16 cellular contexts compared by ENCODE assay signal in genomic region chrX:153571159-153571908, GRCh38. TPM values are rescaled to one million over a fixed set of nuclear protein-coding genes. Genes with fewer than 3 reads are reported as not detected.
"Had no signal": no experiment of that assay in that cellular context is flagged by ENCODE, and none has a peak within 500 bp of the region (broad histone marks: within the 10 kb centered on the region; RNA-seq: fewer than 3 reads in every experiment).

No MANE protein-coding gene starts in this region.

- H3K36me3 Mint-ChIP-seq: brain; natural killer cell; stimulated activated effector memory CD8-positive, alpha-beta T cell treated with anti-CD3 and anti-CD28 coated beads, Interleukin-12 subunit alpha, Interleukin-12 subunit beta, amount 100 ng/mL, for 72 hours had no signal

- H3K4me1 Mint-ChIP-seq: central memory CD8-positive, alpha-beta T cell; natural killer cell; stimulated activated effector memory CD8-positive, alpha-beta T cell treated with anti-CD3 and anti-CD28 coated beads, Interleukin-12 subunit alpha, Interleukin-12 subunit beta, amount 100 ng/mL, for 72 hours had no signal

- H3K4me3 Mint-ChIP-seq: brain; central memory CD8-positive, alpha-beta T cell; natural killer cell; stimulated activated effector memory CD8-positive, alpha-beta T cell treated with anti-CD3 and anti-CD28 coated beads, Interleukin-12 subunit alpha, Interleukin-12 subunit beta, amount 100 ng/mL, for 72 hours had no signal

- H3K27me3 ChIP-seq: right lobe of liver had no signal

- H3K36me3 ChIP-seq: prostate gland, right lobe of liver had no signal

- H3K9me3 Mint-ChIP-seq: central memory CD8-positive, alpha-beta T cell; natural killer cell; stimulated activated effector memory CD8-positive, alpha-beta T cell treated with anti-CD3 and anti-CD28 coated beads, Interleukin-12 subunit alpha, Interleukin-12 subunit beta, amount 100 ng/mL, for 72 hours had no signal

- DNase-seq: activated CD4-positive, alpha-beta T cell treated with anti-CD3 and anti-CD28 coated beads, Interleukin-2, amount 50 U/mL, for 4 hours; activated CD8-positive, alpha-beta memory T cell treated with anti-CD3 and anti-CD28 coated beads, Interleukin-2, amount 50 U/mL, for 4 hours; dermis blood vessel endothelial cell; mucosa of descending colon; natural killer cell; right lobe of liver; substantia nigra; trophoblast cell had no signal

- ATAC-seq: activated CD4-positive, CD25-positive, alpha-beta regulatory T cell treated with anti-CD3 and anti-CD28 coated beads, Interleukin-2, amount 50 U/mL, for 24 hours; mucosa of descending colon; natural killer cell; right lobe of liver; stimulated activated effector memory CD8-positive, alpha-beta T cell treated with anti-CD3 and anti-CD28 coated beads, Interleukin-12 subunit alpha, Interleukin-12 subunit beta, amount 100 ng/mL, for 72 hours had no signal

- H3K27ac Mint-ChIP-seq: natural killer cell; stimulated activated effector memory CD8-positive, alpha-beta T cell treated with anti-CD3 and anti-CD28 coated beads, Interleukin-12 subunit alpha, Interleukin-12 subunit beta, amount 100 ng/mL, for 72 hours had no signal

- H3K4me3 ChIP-seq: lung, mucosa of descending colon, prostate gland, right lobe of liver had no signal

- H3K9me3 ChIP-seq: mucosa of descending colon, prostate gland, right lobe of liver had no signal

- H3K27ac ChIP-seq: prostate gland, right lobe of liver had no signal

- H3K27me3 Mint-ChIP-seq: central memory CD8-positive, alpha-beta T cell had no signal

- H3K4me1 ChIP-seq: prostate gland, right lobe of liver had no signal

RNA-seq across cellular contexts. Expression of gene ATP2B3, which starts 53.9 kb away (rescaled TPM):
- total RNA-seq: dermis blood vessel endothelial cell; epithelial cell of proximal tubule; natural killer cell; T-helper 2 cell treated with Interferon-gamma antibody and Interleukin-4, amounts not matched to agents 100 ng/mL and 5 ng/mL, for 36 hours had no signal
- polyA plus RNA-seq: lung had no signal
